In genomic region chr18:71189581-71189980, GRCh38 we compare ENCODE assay signal across 19 cellular contexts.
DNase-seq lines count a peak whose midpoint lies in the region; ATAC-seq and TF ChIP-seq lines count a peak whose summit lies in the region.
"Had no signal": no experiment of that assay in that cellular context is flagged by ENCODE, and none has a peak within 500 bp of the region (broad histone marks: within the 10 kb centered on the region; RNA-seq: fewer than 3 reads in every experiment).

No MANE protein-coding gene starts in this region.

- H3K4me3 ChIP-seq in PC-3 (ENCODE audit: low read length) = no peak overlapping the region

- POLR2A ChIA-PET in PC-3 (lab: Charles Lee; ENCODE audit: unreplicated experiment) = no interaction called here

- H3K4me2 ChIP-seq in PC-3 (ENCODE audit: low read length) = no peak overlapping the region

- H4K20me1 ChIP-seq in PC-3 (ENCODE audit: low read length) = no peaks in the 10 kb centered on the region

- no peak overlapping the region for H3K27ac Mint-ChIP-seq in activated naive CD8-positive, alpha-beta T cell treated with anti-CD3 and anti-CD28 coated beads for 36 hours
- H3K27ac Mint-ChIP-seq: CD4-positive, CD25-positive, alpha-beta regulatory T cell; HFFc6; IgD-negative memory B cell had no signal

- no peaks in the 10 kb centered on the region for H3K9me3 ChIP-seq in PC-3 (ENCODE audit: low read length)
- H3K9me3 ChIP-seq: BE2C had no signal

- H3K4me1 ChIP-seq in PC-3 (ENCODE audit: insufficient read depth, low read length) = no peaks in the 10 kb centered on the region
- H3K4me1 ChIP-seq: BE2C had no signal

- H3K36me3 ChIP-seq in PC-3 (ENCODE audit: low read depth, low read length) = no peaks in the 10 kb centered on the region
- H3K36me3 ChIP-seq: BE2C had no signal

- H3K4me3 Mint-ChIP-seq in activated naive CD8-positive, alpha-beta T cell treated with anti-CD3 and anti-CD28 coated beads for 36 hours = no peak overlapping the region
- H3K4me3 Mint-ChIP-seq: CD4-positive, CD25-positive, alpha-beta regulatory T cell; HFFc6; IgD-negative memory B cell had no signal

- H3K9me2 ChIP-seq in PC-3 (replicated peaks; ENCODE audit: low read length) = no peaks in the 10 kb centered on the region

- H3K27ac ChIP-seq in caudate nucleus (ENCODE audit: low read depth, low read length) (peak overlapping the region; percentile 87), PC-3 (ENCODE audit: low read length) (no peak overlapping the region)

- H3K27me3 Mint-ChIP-seq in activated naive CD8-positive, alpha-beta T cell treated with anti-CD3 and anti-CD28 coated beads for 36 hours = no peaks in the 10 kb centered on the region
- H3K27me3 Mint-ChIP-seq: CD4-positive, CD25-positive, alpha-beta regulatory T cell; IgD-negative memory B cell had no signal

- CTCF ChIA-PET in PC-3 (lab: Charles Lee) = no interaction called here

- H3K4me1 Mint-ChIP-seq in activated naive CD8-positive, alpha-beta T cell treated with anti-CD3 and anti-CD28 coated beads for 36 hours = no peaks in the 10 kb centered on the region
- H3K4me1 Mint-ChIP-seq: CD4-positive, CD25-positive, alpha-beta regulatory T cell; IgD-negative memory B cell had no signal

- H2AFZ ChIP-seq in PC-3 (ENCODE audit: low read length) = no peak overlapping the region

- no peaks in the 10 kb centered on the region for H3K36me3 Mint-ChIP-seq in activated naive CD8-positive, alpha-beta T cell treated with anti-CD3 and anti-CD28 coated beads for 36 hours
- H3K36me3 Mint-ChIP-seq: CD4-positive, CD25-positive, alpha-beta regulatory T cell; IgD-negative memory B cell had no signal

- no peaks in the 10 kb centered on the region for H3K9me3 Mint-ChIP-seq in activated naive CD8-positive, alpha-beta T cell treated with anti-CD3 and anti-CD28 coated beads for 36 hours
- H3K9me3 Mint-ChIP-seq: IgD-negative memory B cell had no signal

- DNase-seq in caudate nucleus (lab: John Stamatoyannopoulos, UW) (peak in 4 of 61 donors; percentile 3 to 8 (median 6)), hippocampal formation (lab: John Stamatoyannopoulos, UW) (peak; percentile 15 to 45), midbrain (lab: John Stamatoyannopoulos, UW) (peak; percentile 43), superior temporal gyrus (ENCODE audit: extremely low spot score) (peak; percentile 85), PC-3 (no peak), COLO829 (ENCODE audit: low spot score) (no peak)
- no peak for DNase-seq in activated naive CD8-positive, alpha-beta T cell treated with anti-CD3 and anti-CD28 coated beads for 36 hours
- DNase-seq: BE2C; Calu3; CD4-positive, CD25-positive, alpha-beta regulatory T cell; DMS79 treated with DMSO at 0.1 percent for 48 hours; GF-D8; GOT3; H7; HFFc6 had no signal

- no peak overlapping the region for H3K9ac ChIP-seq in PC-3 (ENCODE audit: low read length)

- 0 out of 2 replicates have a peak, but pooled peaks cover 6% of the 10 kb centered on the region for H3K27me3 ChIP-seq in PC-3 (ENCODE audit: low read length)
- H3K27me3 ChIP-seq: BE2C had no signal

- BruUV-seq in PC-3 (replicated peaks; lab: Mats Ljungman, UMichigan) = no TSS peak

- no peaks in the 10 kb centered on the region for H3F3A ChIP-seq in PC-3 (ENCODE audit: low read length, unreplicated experiment)

- H3K79me2 ChIP-seq in PC-3 (ENCODE audit: low read length) = no peaks in the 10 kb centered on the region

- no peak for TF ChIP-seq CTCF in PC-3 (conservative IDR thresholded peaks at IDR 0.05; ENCODE audit: low read depth, low read length)

- intact Hi-C loops in PC-3 (cut with micrococcal nuclease) = no loop called here

- ATAC-seq in PC-3 = no peak
- no peak for ATAC-seq in HG03442 (IDR thresholded peaks at IDR 0.05; ENCODE audit: unreplicated experiment)
- ATAC-seq: HCT116, HepG2 had no signal

Comparison
In these comparisons a context has a peak if more than half of its experiments do, and no peak if none do; other contexts are left out.
1. DNase-seq: peak in hippocampal formation (2 of 2), midbrain (single experiment) and superior temporal gyrus (single experiment); none in activated naive CD8-positive, alpha-beta T cell treated with anti-CD3 and anti-CD28 coated beads for 36 hours (single experiment), PC-3 (single experiment) and COLO829 (single experiment).